In genomic region chr5:159100928-159101646, GRCh38 we compare ENCODE assay signal across 8 cellular contexts. TPM values are rescaled to one million over a fixed set of nuclear protein-coding genes. Genes with fewer than 3 reads are reported as not detected.
A peak's percentile ranks its signal among the peaks of the same experiment; 100 is the strongest.
DNase-seq lines count a peak whose midpoint lies in the region; ATAC-seq and TF ChIP-seq lines count a peak whose summit lies in the region.

No MANE protein-coding gene starts in this region.

- H3K4me3 ChIP-seq in GM12875 (ENCODE audit: low read depth, low read length) (peak overlapping the region; percentile 71), lung (peak overlapping the region; percentile 28)

- peaks cover 36% of the 10 kb centered on the region for H3K4me1 Mint-ChIP-seq in activated naive CD8-positive, alpha-beta T cell treated with anti-CD3 and anti-CD28 coated beads for 36 hours

- no peak for DNase-seq in activated naive CD8-positive, alpha-beta T cell treated with anti-CD3 and anti-CD28 coated beads for 36 hours
- no peak for DNase-seq in lung (ENCODE audit: low spot score)
- no peak for DNase-seq in omental fat pad (ENCODE audit: low spot score)
- no peak for DNase-seq in DMS153 treated with DMSO at 0.1 percent for 48 hours (lab: John Stamatoyannopoulos, UW; ENCODE audit: unreplicated experiment)
- no peak for DNase-seq in GDM1 (lab: John Stamatoyannopoulos, UW)

- peak overlapping the region; percentile 18 to 49 for H3K27ac ChIP-seq in lung (ENCODE audit: low read depth in 1 of 2, low read length in 1 of 2)

- no peak overlapping the region for H3K27ac Mint-ChIP-seq in activated naive CD8-positive, alpha-beta T cell treated with anti-CD3 and anti-CD28 coated beads for 36 hours

- TF ChIP-seq CTCF in GM12875 (IDR thresholded peaks at IDR 0.05; ENCODE audit: borderline replicate concordance, insufficient read depth, low read depth, low read length) (no peak), lung (IDR thresholded peaks at IDR 0.05; ENCODE audit: control extremely low read depth, extremely low read depth) (no peak), omental fat pad (IDR thresholded peaks at IDR 0.05) (no peak)

- no peaks in the 10 kb centered on the region for H3K9me3 Mint-ChIP-seq in activated naive CD8-positive, alpha-beta T cell treated with anti-CD3 and anti-CD28 coated beads for 36 hours

- peaks cover 3% of the 10 kb centered on the region for H3K27me3 ChIP-seq in lung (ENCODE audit: control insufficient read depth, insufficient read depth)

- H3K9me3 ChIP-seq in lung (ENCODE audit: control insufficient read depth in 2 of 2, insufficient read depth in 1 of 2, low read length in 1 of 2): no peaks in the 10 kb centered on the region

- no peaks in the 10 kb centered on the region for H3K36me3 ChIP-seq in lung (ENCODE audit: control insufficient read depth in 2 of 2, insufficient read depth in 2 of 2, low read length in 2 of 2)

- H3K4me1 ChIP-seq in lung (ENCODE audit: control insufficient read depth in 2 of 2, insufficient read depth in 2 of 2, low read length in 2 of 2): peaks cover 0 to 16% of the 10 kb centered on the region in 2 donors

- peak; percentile 4 for ATAC-seq in HG02759 (IDR thresholded peaks at IDR 0.05; ENCODE audit: unreplicated experiment)
- ATAC-seq in lung (ENCODE audit: insufficient read depth, low FRiP score): no peak
- ATAC-seq in omental fat pad (ENCODE audit: low FRiP score): no peak
- ATAC-seq in HG03139 (IDR thresholded peaks at IDR 0.05; ENCODE audit: unreplicated experiment): no peak

- H3K36me3 Mint-ChIP-seq in activated naive CD8-positive, alpha-beta T cell treated with anti-CD3 and anti-CD28 coated beads for 36 hours: no peaks in the 10 kb centered on the region

- H3K4me3 Mint-ChIP-seq in activated naive CD8-positive, alpha-beta T cell treated with anti-CD3 and anti-CD28 coated beads for 36 hours: peak overlapping the region; percentile 82

- WGBS in lung, 2 donors: 13 to 16% methylated on average over 14 to 16 of the region's 16 CpGs

- H3K27me3 Mint-ChIP-seq in activated naive CD8-positive, alpha-beta T cell treated with anti-CD3 and anti-CD28 coated beads for 36 hours: peaks cover 91% of the 10 kb centered on the region

RNA-seq across cellular contexts. Expression of gene EBF1, which starts 1.4 kb away (rescaled TPM):
- under 1 TPM; 0.21 to 0.22 TPM for total RNA-seq in activated naive CD8-positive, alpha-beta T cell treated with anti-CD3 and anti-CD28 coated beads for 36 hours
- 10 to 100 TPM in 1 of 2 donors, 1 to 10 TPM in 1; 9.3 to 10.4 TPM for total RNA-seq in lung
- 1 to 10 TPM in 1 of 2 donors, under 1 TPM in 1; 0.80 to 2.5 TPM for polyA plus RNA-seq in lung
- 10 to 100 TPM; 40.1 to 97.0 (median 69.9) TPM for total RNA-seq in omental fat pad

Comparison
In these comparisons a context has a peak if more than half of its experiments do, and no peak if none do; other contexts are left out.
1. RNA of gene EBF1, which starts 1.4 kb away (total RNA-seq): 40.1 to 97.0 TPM in omental fat pad and 9.3 to 10.4 TPM in lung; 0.21 to 0.22 TPM in activated naive CD8-positive, alpha-beta T cell treated with anti-CD3 and anti-CD28 coated beads for 36 hours; every median in the first group is over 4 times any median in the second.